ENCODE assay signal across 11 cellular contexts in genomic region chr3:116005404-116005803, GRCh38.
DNase-seq lines count a peak whose midpoint lies in the region; ATAC-seq, FAIRE-seq and TF ChIP-seq lines count a peak whose summit lies in the region.
"Had no signal": no experiment of that assay in that cellular context is flagged by ENCODE, and none has a peak within 500 bp of the region (broad histone marks: within the 10 kb centered on the region; RNA-seq: fewer than 3 reads in every experiment).

No MANE protein-coding gene starts in this region.

- H3K4me1 ChIP-seq in pancreas = no peaks in the 10 kb centered on the region

- TF ChIP-seq CTCF in epithelial cell of esophagus (IDR thresholded peaks at IDR 0.05; ENCODE audit: insufficient read depth, low read depth, low read length, missing control alignments) = no peak
- no peak for TF ChIP-seq CTCF in pancreas (IDR thresholded peaks at IDR 0.05)

- intact Hi-C loops in pancreas (cut with DNase I) = no loop called here

- 33 to 52% methylated on average over 4 of the region's 4 CpGs for WGBS in pancreas, 2 donors

- no peak overlapping the region for H3K4me3 Mint-ChIP-seq in activated naive CD8-positive, alpha-beta T cell treated with anti-CD3 and anti-CD28 coated beads, Interleukin-2, amount 50 U/mL, for 24 hours
- H3K4me3 Mint-ChIP-seq: activated B cell treated with CpG ODN at 0.5 μM for 24 hours, IgD-negative memory B cell had no signal

- H3K4me3 ChIP-seq in epithelial cell of esophagus (ENCODE audit: low read length) = no peak overlapping the region
- no peak overlapping the region for H3K4me3 ChIP-seq in pancreas

- H3K27ac Mint-ChIP-seq in activated naive CD8-positive, alpha-beta T cell treated with anti-CD3 and anti-CD28 coated beads, Interleukin-2, amount 50 U/mL, for 24 hours = no peak overlapping the region
- H3K27ac Mint-ChIP-seq: activated B cell treated with CpG ODN at 0.5 μM for 24 hours, IgD-negative memory B cell had no signal

- DNase-seq in GM03348 (ENCODE audit: low spot score) (peak; percentile 80), NCI-H524 (lab: John Stamatoyannopoulos, UW) (peak; percentile 66 to 92), epithelial cell of esophagus (ENCODE audit: low read depth) (peak; percentile 97), pancreas (peak in 2 of 6 donors; percentile 6 to 17)
- DNase-seq in activated naive CD8-positive, alpha-beta T cell treated with anti-CD3 and anti-CD28 coated beads, Interleukin-2, amount 50 U/mL, for 24 hours = no peak
- DNase-seq: activated B cell treated with CpG ODN at 0.5 μM for 24 hours, dermis blood vessel endothelial cell had no signal

- no peaks in the 10 kb centered on the region for H3K36me3 ChIP-seq in pancreas

- no peaks in the 10 kb centered on the region for H3K4me1 Mint-ChIP-seq in activated naive CD8-positive, alpha-beta T cell treated with anti-CD3 and anti-CD28 coated beads, Interleukin-2, amount 50 U/mL, for 24 hours
- H3K4me1 Mint-ChIP-seq: activated B cell treated with CpG ODN at 0.5 μM for 24 hours, IgD-negative memory B cell had no signal

- no peaks in the 10 kb centered on the region for H3K27me3 Mint-ChIP-seq in activated naive CD8-positive, alpha-beta T cell treated with anti-CD3 and anti-CD28 coated beads, Interleukin-2, amount 50 U/mL, for 24 hours
- H3K27me3 Mint-ChIP-seq: activated B cell treated with CpG ODN at 0.5 μM for 24 hours had no signal

- no peak for FAIRE-seq in pancreas (lab: Jason Lieb, UNC)

- no peaks in the 10 kb centered on the region for H3K9me3 ChIP-seq in pancreas

- ATAC-seq in pancreas (peak in 3 of 4 donors; percentile 67 to 86 (median 79)), GM19023 (IDR thresholded peaks at IDR 0.05; ENCODE audit: unreplicated experiment) (no peak), GM18907 (IDR thresholded peaks at IDR 0.05; ENCODE audit: unreplicated experiment) (no peak), HG03135 (IDR thresholded peaks at IDR 0.05; ENCODE audit: unreplicated experiment) (no peak)
- ATAC-seq in activated naive CD8-positive, alpha-beta T cell treated with anti-CD3 and anti-CD28 coated beads, Interleukin-2, amount 50 U/mL, for 24 hours = no peak

- no peak overlapping the region for H3K27ac ChIP-seq in pancreas

- H3K27me3 ChIP-seq in pancreas = no peaks in the 10 kb centered on the region

- H3K36me3 Mint-ChIP-seq in activated naive CD8-positive, alpha-beta T cell treated with anti-CD3 and anti-CD28 coated beads, Interleukin-2, amount 50 U/mL, for 24 hours (ENCODE audit: low read depth) = no peaks in the 10 kb centered on the region
- H3K36me3 Mint-ChIP-seq: IgD-negative memory B cell had no signal

- H3K9me3 Mint-ChIP-seq in activated naive CD8-positive, alpha-beta T cell treated with anti-CD3 and anti-CD28 coated beads, Interleukin-2, amount 50 U/mL, for 24 hours = peaks cover 4% of the 10 kb centered on the region
- H3K9me3 Mint-ChIP-seq: IgD-negative memory B cell had no signal

Comparison
In these comparisons a context has a peak if more than half of its experiments do, and no peak if none do; other contexts are left out.
1. ATAC-seq: peak in pancreas (3 of 4); none in GM19023 (single experiment), GM18907 (single experiment), activated naive CD8-positive, alpha-beta T cell treated with anti-CD3 and anti-CD28 coated beads, Interleukin-2, amount 50 U/mL, for 24 hours (single experiment) and HG03135 (single experiment).